Comparison of ENCODE assay signal across 1 cellular context in genomic region chr3:50235716-50236483, GRCh38.
A peak's percentile ranks its signal among the peaks of the same experiment; 100 is the strongest.
TF ChIP-seq lines count a peak whose summit lies in the region.

Gene GNAI2, plus strand, starts transcription at chr3:50236204. Its CDS starts 132 bp downstream, at chr3:50236336.

TF ChIP-seq in H1, 55 proteins besides CTCF, POLR2A, EP300 and RAD21:
- TF ChIP-seq RBBP5 (IDR thresholded peaks at IDR 0.05; ENCODE audit: borderline replicate concordance, low read depth, low read length) (no peak), SP1 (IDR thresholded peaks at IDR 0.05; ENCODE audit: low read depth, low read length) (peak; percentile 77; the same call in 1 of the 2 replicates), YY1 (IDR thresholded peaks at IDR 0.05; ENCODE audit: low read depth, low read length) (no peak), RXRA (IDR thresholded peaks at IDR 0.05; ENCODE audit: insufficient read depth, low read depth, low read length) (no peak), SAP30 (IDR thresholded peaks at IDR 0.05; ENCODE audit: insufficient read depth, insufficient replicate concordance, low read length) (no peak), GABPA (IDR thresholded peaks at IDR 0.05; ENCODE audit: borderline replicate concordance, insufficient read depth, low read length) (no peak), CEBPB (IDR thresholded peaks at IDR 0.05; ENCODE audit: low read depth, low read length) (no peak), MAFK (IDR thresholded peaks at IDR 0.05; ENCODE audit: low read depth, low read length) (no peak), RNF2 (IDR thresholded peaks at IDR 0.05; ENCODE audit: borderline replicate concordance, low read depth, low read length, missing control alignments, poor library complexity, severe bottlenecking) (no peak), NRF1 (IDR thresholded peaks at IDR 0.05; ENCODE audit: low read depth, low read length) (no peak), CREB1 (IDR thresholded peaks at IDR 0.05) (0 out of 2 replicates have a peak, but pooled peaks have one; percentile 17), NANOG (IDR thresholded peaks at IDR 0.05; ENCODE audit: insufficient read depth, low read depth, low read length, poor library complexity, severe bottlenecking) (no peak), POU5F1 (IDR thresholded peaks at IDR 0.05; ENCODE audit: low read depth, low read length) (no peak), BACH1 (IDR thresholded peaks at IDR 0.05; ENCODE audit: low read length) (no peak), SIRT6 (IDR thresholded peaks at IDR 0.05; ENCODE audit: low read length) (no peak), RFX5 (IDR thresholded peaks at IDR 0.05; ENCODE audit: borderline replicate concordance, low read depth, low read length) (peak; percentile 36; the same call in 1 of the 2 replicates), SP4 (IDR thresholded peaks at IDR 0.05; ENCODE audit: low read length) (no peak), ASH2L (IDR thresholded peaks at IDR 0.05; ENCODE audit: low read length) (no peak), EGR1 (IDR thresholded peaks at IDR 0.05; ENCODE audit: borderline replicate concordance, low read depth, low read length) (no peak), SIX5 (IDR thresholded peaks at IDR 0.05; ENCODE audit: low read depth, low read length) (no peak), CTBP2 (IDR thresholded peaks at IDR 0.05; ENCODE audit: borderline replicate concordance, insufficient read depth, insufficient read length, low read length) (no peak), BRCA1 (IDR thresholded peaks at IDR 0.05; ENCODE audit: low read depth, low read length) (no peak), SIN3A (conservative IDR thresholded peaks at IDR 0.05 in 1 of 2, IDR thresholded peaks at IDR 0.05 in 1 of 2; ENCODE audit: low read depth in 1 of 2, low read length in 2 of 2) (no peak; a peak in 1 of 4 replicates), CHD1 (IDR thresholded peaks at IDR 0.05; ENCODE audit: low read depth, low read length) (no peak), JUND (IDR thresholded peaks at IDR 0.05; ENCODE audit: low read length) (no peak), HDAC2 (IDR thresholded peaks at IDR 0.05; ENCODE audit: borderline replicate concordance in 1 of 2, low read depth in 2 of 2, low read length in 2 of 2) (no peak), BCL11A (IDR thresholded peaks at IDR 0.05; ENCODE audit: low read depth in 2 of 2, low read length in 2 of 2) (no peak), EZH2 (IDR thresholded peaks at IDR 0.05; ENCODE audit: low read depth, low read length, severe bottlenecking) (no peak), KDM5A (IDR thresholded peaks at IDR 0.05; ENCODE audit: low read length) (no peak), POLR2AphosphoS5 (IDR thresholded peaks at IDR 0.05; ENCODE audit: low read depth, low read length) (no peak; the same call in 1 of the 2 replicates), HDAC6 (IDR thresholded peaks at IDR 0.05; ENCODE audit: low read depth, low read length) (no peak), FOSL1 (IDR thresholded peaks at IDR 0.05; ENCODE audit: insufficient read depth, low read depth, low read length) (no peak), SUZ12 (IDR thresholded peaks at IDR 0.05; ENCODE audit: low read length) (no peak), SRF (IDR thresholded peaks at IDR 0.05; ENCODE audit: low read depth, low read length) (no peak), TCF12 (IDR thresholded peaks at IDR 0.05; ENCODE audit: low read depth, low read length) (no peak), ATF3 (IDR thresholded peaks at IDR 0.05; ENCODE audit: insufficient read depth, low read depth, low read length) (no peak), USF2 (IDR thresholded peaks at IDR 0.05; ENCODE audit: low read length) (0 out of 2 replicates have a peak, but pooled peaks have one; percentile 4), KDM1A (IDR thresholded peaks at IDR 0.05; ENCODE audit: borderline replicate concordance, low read length) (no peak), CHD2 (IDR thresholded peaks at IDR 0.05; ENCODE audit: low read length) (no peak), TEAD4 (IDR thresholded peaks at IDR 0.05; ENCODE audit: low read depth, low read length) (no peak), TBP (IDR thresholded peaks at IDR 0.05; ENCODE audit: low read depth, low read length) (peak; percentile 86), MAX (IDR thresholded peaks at IDR 0.05) (peak; percentile 45; the same call in 1 of the 2 replicates), TAF7 (optimal IDR thresholded peaks at IDR 0.05; ENCODE audit: borderline replicate concordance, low read depth, low read length) (peak; percentile 87), CHD7 (IDR thresholded peaks at IDR 0.05; ENCODE audit: insufficient replicate concordance, low read length) (no peak), CBX8 (IDR thresholded peaks at IDR 0.05; ENCODE audit: borderline replicate concordance, low read depth, low read length) (no peak), PHF8 (conservative IDR thresholded peaks at IDR 0.05; ENCODE audit: low read depth, low read length) (peak; percentile 80), TAF1 (IDR thresholded peaks at IDR 0.05; ENCODE audit: low read depth, low read length) (peak; percentile 89), ZNF274 (IDR thresholded peaks at IDR 0.05; ENCODE audit: borderline replicate concordance, extremely low read depth, low read length) (no peak), JUN (IDR thresholded peaks at IDR 0.05; ENCODE audit: low read depth, low read length) (no peak), SP2 (IDR thresholded peaks at IDR 0.05; ENCODE audit: low read length) (no peak; the same call in 1 of the 2 replicates), KDM4A (IDR thresholded peaks at IDR 0.05; ENCODE audit: low read depth, low read length, severe bottlenecking) (no peak), ATF2 (IDR thresholded peaks at IDR 0.05; ENCODE audit: low read length) (no peak), E2F6 (IDR thresholded peaks at IDR 0.05) (no peak), GTF2F1 (IDR thresholded peaks at IDR 0.05; ENCODE audit: borderline replicate concordance, low read depth, low read length) (no peak)
